Comparison of ENCODE assay signal across 8 cellular contexts in genomic region chr15:37880009-37880834, GRCh38. TPM values are rescaled to one million over a fixed set of nuclear protein-coding genes. Genes with fewer than 3 reads are reported as not detected.
DNase-seq lines count a peak whose midpoint lies in the region; ATAC-seq and TF ChIP-seq lines count a peak whose summit lies in the region.

No MANE protein-coding gene starts in this region.

- no peak for ATAC-seq in GM19452 (IDR thresholded peaks at IDR 0.05; ENCODE audit: unreplicated experiment)

- DNase-seq in cardiac muscle cell (ENCODE audit: low read depth in 1 of 2, low spot score in 1 of 2) (peak; percentile 66 to 80), cardiac septum (ENCODE audit: low spot score) (no peak), NCI-H1092 (lab: John Stamatoyannopoulos, UW) (peak; percentile 24), WERI-Rb-1 (peak; percentile 74), iPS-NIHi11 (ENCODE audit: low spot score) (peak; percentile 58), type B pancreatic cell (ENCODE audit: extremely low spot score, unreplicated experiment) (no peak), mesenteric fat pad (ENCODE audit: low spot score) (no peak)

- H3K36me3 Mint-ChIP-seq in type B pancreatic cell, result no peaks in the 10 kb centered on the region

- H3K4me1 Mint-ChIP-seq in type B pancreatic cell (ENCODE audit: unreplicated experiment), result peaks cover 34% of the 10 kb centered on the region

- H3K9me3 ChIP-seq in cardiac muscle cell (ENCODE audit: low read depth), result no peaks in the 10 kb centered on the region
- H3K9me3 ChIP-seq in WERI-Rb-1 (ENCODE audit: severe bottlenecking), result no peaks in the 10 kb centered on the region

- H3K4me3 Mint-ChIP-seq in type B pancreatic cell, result peak overlapping the region; percentile 3

- intact Hi-C loops in cardiac septum (cut with DNase I), result loop anchor here (2.0 to 10.0 kb wide), 2 partner anchors 21 to 995 kb away; no protein-coding TSS in a partner anchor

- peak overlapping the region; percentile 49 for H3K27ac ChIP-seq in cardiac muscle cell
- H3K27ac ChIP-seq in WERI-Rb-1, result peak overlapping the region; percentile 37

- peaks cover 3% of the 10 kb centered on the region for H3K27me3 Mint-ChIP-seq in type B pancreatic cell

- no peaks in the 10 kb centered on the region for H3K36me3 ChIP-seq in cardiac muscle cell
- H3K36me3 ChIP-seq in WERI-Rb-1, result no peaks in the 10 kb centered on the region

- H3K27me3 ChIP-seq in cardiac muscle cell, result no peaks in the 10 kb centered on the region
- H3K27me3 ChIP-seq in WERI-Rb-1 (ENCODE audit: insufficient read depth, low read depth, severe bottlenecking), result no peaks in the 10 kb centered on the region

- H3K4me3 ChIP-seq in cardiac muscle cell, result no peak overlapping the region
- peak overlapping the region; percentile 13 for H3K4me3 ChIP-seq in WERI-Rb-1 (ENCODE audit: low read depth, low read length)

- H3K27ac Mint-ChIP-seq in type B pancreatic cell, result peak overlapping the region; percentile 10

- H3K9me3 Mint-ChIP-seq in type B pancreatic cell, result no peaks in the 10 kb centered on the region

- H3K4me1 ChIP-seq in cardiac muscle cell (ENCODE audit: low read depth), result peaks cover 14% of the 10 kb centered on the region

- TF ChIP-seq CTCF in cardiac muscle cell (IDR thresholded peaks at IDR 0.05; ENCODE audit: low read depth, low read length) (peak; percentile 85), WERI-Rb-1 (IDR thresholded peaks at IDR 0.05; ENCODE audit: low read depth, low read length) (peak; percentile 68), type B pancreatic cell (conservative IDR thresholded peaks at IDR 0.05) (peak; percentile 93)

RNA-seq across cellular contexts. Expression of gene TMCO5A, which starts 54.2 kb away (rescaled TPM):
- total RNA-seq in cardiac muscle cell (not detected in 2 replicates), cardiac septum (not detected), type B pancreatic cell (ENCODE audit: low replicate concordance) (not detected in 2 replicates), mesenteric fat pad (not detected)
- not detected in 2 replicates for polyA plus RNA-seq in cardiac muscle cell

Comparison
In these comparisons a context has a peak if more than half of its experiments do, and no peak if none do; other contexts are left out.
1. DNase-seq: peak in cardiac muscle cell (2 of 2), NCI-H1092 (single experiment), WERI-Rb-1 (single experiment) and iPS-NIHi11 (single experiment); none in cardiac septum (single experiment), type B pancreatic cell (single experiment) and mesenteric fat pad (single experiment).
2. Peak in every context shown above with its lines, with median percentiles within 50 percentile points of each other: CTCF ChIP-seq.